Comparison of ENCODE assay signal across 23 cellular contexts in genomic region chr2:60811491-60812370, GRCh38. TPM values are rescaled to one million over a fixed set of nuclear protein-coding genes. Genes with fewer than 3 reads are reported as not detected.
DNase-seq lines count a peak whose midpoint lies in the region; ATAC-seq and TF ChIP-seq lines count a peak whose summit lies in the region.
"Had no signal": no experiment of that assay in that cellular context is flagged by ENCODE, and none has a peak within 500 bp of the region (broad histone marks: within the 10 kb centered on the region; RNA-seq: fewer than 3 reads in every experiment).

No MANE protein-coding gene starts in this region.

- TF ChIP-seq CTCF in WERI-Rb-1 (IDR thresholded peaks at IDR 0.05; ENCODE audit: low read depth, low read length) (no peak), thyroid gland (IDR thresholded peaks at IDR 0.05) (no peak)

- H3K4me3 ChIP-seq in WERI-Rb-1 (ENCODE audit: low read depth, low read length) (no peak overlapping the region), thyroid gland (replicated peaks in 1 of 3) (no peak overlapping the region)
- H3K4me3 ChIP-seq: PC-9 had no signal

- peaks cover 21% of the 10 kb centered on the region for H3K27me3 Mint-ChIP-seq in activated naive CD4-positive, alpha-beta T cell treated with anti-CD3 and anti-CD28 coated beads, Interleukin-2, amount 10 ng/mL, durations not matched to agents 7 days and 5 days

- CTCF ChIA-PET in activated naive CD4-positive, alpha-beta T cell treated with anti-CD3 and anti-CD28 coated beads, Interleukin-2, amount 10 ng/mL, durations not matched to agents 7 days and 5 days (lab: Charles Lee) = interaction anchor here (0.6 to 1.6 kb wide), 2 partner anchors 21 to 25 kb away, joined by 3 to 4 read pairs; no protein-coding TSS in a partner anchor

- no peak overlapping the region for H3K27ac ChIP-seq in WERI-Rb-1
- peak overlapping the region; percentile 38 to 86 (median 68) for H3K27ac ChIP-seq in thyroid gland
- H3K27ac ChIP-seq: KMS-11, PC-9 had no signal

- no peak overlapping the region for H3K4me3 Mint-ChIP-seq in activated naive CD4-positive, alpha-beta T cell treated with anti-CD3 and anti-CD28 coated beads, Interleukin-2, amount 10 ng/mL, durations not matched to agents 7 days and 5 days
- H3K4me3 Mint-ChIP-seq: IgD-negative memory B cell had no signal

- ATAC-seq in Right ventricle myocardium superior (ENCODE audit: poor library complexity) = no peak
- ATAC-seq in GM21737 (IDR thresholded peaks at IDR 0.05; ENCODE audit: unreplicated experiment) = no peak
- ATAC-seq in GM18870 (IDR thresholded peaks at IDR 0.05; ENCODE audit: unreplicated experiment) = no peak
- ATAC-seq: Right ventricle myocardium inferior had no signal

- H3K4me1 ChIP-seq in thyroid gland = peaks cover 15 to 21% of the 10 kb centered on the region in 2 donors

- H3K9me3 ChIP-seq in WERI-Rb-1 (ENCODE audit: severe bottlenecking) (no peaks in the 10 kb centered on the region), thyroid gland (no peaks in the 10 kb centered on the region)

- H3K9me3 Mint-ChIP-seq in activated naive CD4-positive, alpha-beta T cell treated with anti-CD3 and anti-CD28 coated beads, Interleukin-2, amount 10 ng/mL, durations not matched to agents 7 days and 5 days = no peaks in the 10 kb centered on the region
- H3K9me3 Mint-ChIP-seq: IgD-negative memory B cell had no signal

- DNase-seq in cardiac septum (ENCODE audit: low spot score) (peak; percentile 26), Right ventricle myocardium superior (no peak), WERI-Rb-1 (peak; percentile 4), left kidney (ENCODE audit: low read depth, low spot score) (peak; percentile 81), thyroid gland (peak; percentile 68 to 69)
- no peak for DNase-seq in activated naive CD4-positive, alpha-beta T cell treated with anti-CD3 and anti-CD28 coated beads, Interleukin-2, amount 10 ng/mL, durations not matched to agents 7 days and 5 days
- DNase-seq: 8988T; ACHN; DMS153; DND-41; HCEC 1CT; MM.1S; NCI-H2029; NCI-H446; NCI-H524 treated with DMSO at 0.1 percent for 48 hours; NCI-H82; NK-92 treated with Interleukin-12 subunit alpha and Interleukin-12 subunit beta, amount 100 ng/mL, for 24 hours; PC-9 had no signal

- TF ChIP-seq POLR2A in thyroid gland (IDR thresholded peaks at IDR 0.05) = no peak

- H3K36me3 Mint-ChIP-seq in activated naive CD4-positive, alpha-beta T cell treated with anti-CD3 and anti-CD28 coated beads, Interleukin-2, amount 10 ng/mL, durations not matched to agents 7 days and 5 days = no peaks in the 10 kb centered on the region
- H3K36me3 Mint-ChIP-seq: IgD-negative memory B cell had no signal

- intact Hi-C loops in cardiac septum (cut with DNase I) (no loop called here), Right ventricle myocardium superior (cut with DNase I) (no loop called here), thyroid gland (cut with DNase I) (no loop called here)

- H3K27me3 ChIP-seq in WERI-Rb-1 (ENCODE audit: insufficient read depth, low read depth, severe bottlenecking) (no peaks in the 10 kb centered on the region), thyroid gland (no peaks in the 10 kb centered on the region)

- no peak overlapping the region for H3K27ac Mint-ChIP-seq in activated naive CD4-positive, alpha-beta T cell treated with anti-CD3 and anti-CD28 coated beads, Interleukin-2, amount 10 ng/mL, durations not matched to agents 7 days and 5 days

- peaks cover 28% of the 10 kb centered on the region for H3K4me1 Mint-ChIP-seq in activated naive CD4-positive, alpha-beta T cell treated with anti-CD3 and anti-CD28 coated beads, Interleukin-2, amount 10 ng/mL, durations not matched to agents 7 days and 5 days

- H3K36me3 ChIP-seq in WERI-Rb-1 (no peaks in the 10 kb centered on the region), thyroid gland (no peaks in the 10 kb centered on the region)

- WGBS in thyroid gland, 2 donors = 58 to 69% methylated on average over 14 of the region's 14 CpGs

RNA-seq across cellular contexts. Expression of gene PAPOLG, which starts 55.7 kb away (rescaled TPM):
- 9.7 TPM for total RNA-seq in cardiac septum
- total RNA-seq in Right ventricle myocardium superior = 6.6 TPM
- total RNA-seq in thyroid gland = 10 to 100 TPM; 37.4 to 63.2 (median 41.4) TPM

Comparison
In these comparisons a context has a peak if more than half of its experiments do, and no peak if none do; other contexts are left out.
1. DNase-seq: peak in cardiac septum (single experiment), WERI-Rb-1 (single experiment), left kidney (single experiment) and thyroid gland (2 of 2); none in Right ventricle myocardium superior (single experiment) and activated naive CD4-positive, alpha-beta T cell treated with anti-CD3 and anti-CD28 coated beads, Interleukin-2, amount 10 ng/mL, durations not matched to agents 7 days and 5 days (single experiment).